ENCODE assay signal across 1 cellular context in the genomic region with DNA sequence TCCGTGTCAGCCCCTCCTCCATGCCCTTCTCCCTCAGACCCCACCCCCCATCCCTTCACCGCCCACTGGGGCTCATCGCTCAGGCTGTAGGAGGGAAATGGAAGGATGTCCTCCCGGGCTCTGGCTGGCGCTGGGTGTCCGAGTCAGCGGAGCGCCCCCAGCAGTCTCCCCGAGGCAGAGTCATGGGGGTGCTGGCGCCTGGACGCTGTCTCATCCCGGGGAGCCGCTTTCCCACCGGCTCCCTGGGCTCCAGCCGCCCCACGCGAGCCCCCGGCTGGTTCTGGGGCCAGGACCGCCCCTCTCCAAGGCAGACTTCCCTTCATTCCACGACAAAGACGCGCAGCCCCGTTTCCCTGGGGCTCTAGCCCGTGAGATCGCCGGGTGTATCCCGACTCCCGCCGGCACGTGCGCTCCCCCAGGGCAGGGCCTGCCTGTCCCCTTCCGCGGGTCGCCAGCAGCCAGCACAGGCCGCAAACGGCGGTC.
TF ChIP-seq lines count a peak whose summit lies in the region.

No MANE protein-coding gene starts in this region.

TF ChIP-seq in liver, 16 proteins besides CTCF, POLR2A, EP300 and RAD21 (continued from another document):
- TF ChIP-seq, protein P1, sequence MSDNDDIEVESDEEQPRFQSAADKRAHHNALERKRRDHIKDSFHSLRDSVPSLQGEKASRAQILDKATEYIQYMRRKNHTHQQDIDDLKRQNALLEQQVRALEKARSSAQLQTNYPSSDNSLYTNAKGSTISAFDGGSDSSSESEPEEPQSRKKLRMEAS (IDR thresholded peaks at IDR 0.05), result no peak
- no peak for TF ChIP-seq FOXA2 (IDR thresholded peaks at IDR 0.05)
- TF ChIP-seq YY1 (IDR thresholded peaks at IDR 0.05), result no peak
- TF ChIP-seq FOXA1 (IDR thresholded peaks at IDR 0.05), result no peak
